ENCODE assay signal across 8 cellular contexts in the genomic region with DNA sequence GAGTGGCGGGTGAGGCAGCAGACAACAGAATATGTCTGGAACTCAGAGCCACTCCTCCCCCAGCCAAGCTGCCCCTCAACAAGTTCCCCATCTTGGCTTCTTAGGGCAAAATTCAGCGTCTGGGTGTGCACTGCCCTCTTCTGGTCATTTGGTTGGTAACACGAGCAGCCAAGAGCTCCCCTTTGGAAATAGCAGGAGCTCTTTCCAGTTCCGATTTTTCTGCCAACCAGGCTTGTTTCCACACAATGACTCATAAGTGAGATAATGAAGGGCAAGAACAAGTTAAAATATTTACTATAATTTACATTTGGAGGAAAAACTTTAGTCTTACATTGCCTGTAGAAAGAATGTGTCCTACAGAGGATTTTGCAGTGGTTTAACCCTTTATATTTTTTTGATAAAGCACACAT.
DNase-seq lines count a peak whose midpoint lies in the region; ATAC-seq and TF ChIP-seq lines count a peak whose summit lies in the region.

No MANE protein-coding gene starts in this region.

- POLR2A ChIA-PET in HEK293T (lab: Yijun Ruan, JAX), result interaction anchor here (1.1 kb wide), 1 partner anchor 139 kb away, joined by 7 read pairs; no protein-coding TSS in a partner anchor

- WGBS in transverse colon (ENCODE audit: low coverage in 1 of 2), 2 donors, result 0 to 10% methylated on average over 2 to 4 of the region's 4 CpGs

- intact Hi-C loops in transverse colon (cut with DNase I; ENCODE audit: low total_unique reads), result loop anchor here (5.0 kb wide), 1 partner anchor 140 kb away; no protein-coding TSS in a partner anchor

- no peaks in the 10 kb centered on the region for H3K79me2 ChIP-seq in DOHH2 (ENCODE audit: control insufficient read depth, low read length)

- H3K27me3 ChIP-seq in DOHH2 (ENCODE audit: control insufficient read depth, low read length) (peaks cover 10% of the 10 kb centered on the region), transverse colon (no peaks in the 10 kb centered on the region)

- H3K9me2 ChIP-seq in DOHH2 (replicated peaks; ENCODE audit: control insufficient read depth, low read length), result no peaks in the 10 kb centered on the region

- H3K27ac ChIP-seq in DOHH2 (ENCODE audit: low read depth, low read length) (no peak overlapping the region), VCaP (no peak overlapping the region), transverse colon (no peak overlapping the region)

- TF ChIP-seq POLR2A in transverse colon (IDR thresholded peaks at IDR 0.05), result no peak

- peak; percentile 70 for DNase-seq in HEK293T (ENCODE audit: extremely low spot score)
- DNase-seq in NCI-H2171 (lab: John Stamatoyannopoulos, UW), result peak; percentile 70
- DNase-seq in mucosa of gallbladder (ENCODE audit: low spot score), result peak; percentile 78
- peak; percentile 49 for DNase-seq in transverse colon

- H3K36me3 ChIP-seq in DOHH2 (ENCODE audit: control insufficient read depth, low read length) (no peaks in the 10 kb centered on the region), transverse colon (no peaks in the 10 kb centered on the region)

- CTCF ChIA-PET in HEK293T (lab: Yijun Ruan, JAX), result interaction anchor here (0.6 to 3.4 kb wide), 30 partner anchors 8 to 359 kb away, joined by 3 to 137 read pairs (median 4); no protein-coding TSS in a partner anchor

- in situ Hi-C loops in transverse colon (cut with MboI; ENCODE audit: low pct_ligation_motif_present in 1 of 4, low pct_unique_long_range_greater_than_20kb in 1 of 4, low sequenced_read_pairs in 3 of 4), result loop anchor here (5.0 to 25.0 kb wide), 5 partner anchors 138 to 320 kb away; no protein-coding TSS in a partner anchor

- no peaks in the 10 kb centered on the region for H3K9me3 ChIP-seq in DOHH2 (ENCODE audit: control insufficient read depth, insufficient read depth, low read length)
- no peaks in the 10 kb centered on the region for H3K9me3 ChIP-seq in transverse colon

- TF ChIP-seq EP300 in transverse colon (IDR thresholded peaks at IDR 0.05; ENCODE audit: low read depth), result no peak

- no peak overlapping the region for H3K4me2 ChIP-seq in DOHH2 (ENCODE audit: low read length)

- ATAC-seq in esophagus mucosa (peak; percentile 44), GM18519 (IDR thresholded peaks at IDR 0.05; ENCODE audit: low FRiP score, unreplicated experiment) (no peak)

- H4K20me1 ChIP-seq in DOHH2 (ENCODE audit: control insufficient read depth, insufficient read depth, low read depth, low read length), result no peaks in the 10 kb centered on the region

- TF ChIP-seq CTCF in DOHH2 (IDR thresholded peaks at IDR 0.05; ENCODE audit: low read depth, low read length, poor library complexity, severe bottlenecking), result peak; percentile 93
- TF ChIP-seq CTCF in VCaP (conservative IDR thresholded peaks at IDR 0.05), result peak; percentile 91
- TF ChIP-seq CTCF in transverse colon (IDR thresholded peaks at IDR 0.05), result peak; percentile 66 to 81 (median 69)

- H3K4me1 ChIP-seq in DOHH2 (ENCODE audit: control insufficient read depth, low read length), result no peaks in the 10 kb centered on the region
- no peaks in the 10 kb centered on the region for H3K4me1 ChIP-seq in transverse colon

- no peaks in the 10 kb centered on the region for H3F3A ChIP-seq in DOHH2 (ENCODE audit: control insufficient read depth, insufficient read depth)

- H3K4me3 ChIP-seq in DOHH2 (ENCODE audit: low read length) (no peak overlapping the region), transverse colon (no peak overlapping the region)

TF ChIP-seq in HEK293T, 16 proteins besides CTCF, POLR2A, EP300 and RAD21:
- TF ChIP-seq NFRKB (IDR thresholded peaks at IDR 0.05) (no peak), HDGF (IDR thresholded peaks at IDR 0.05; ENCODE audit: borderline replicate concordance) (no peak), LEF1 (IDR thresholded peaks at IDR 0.05; ENCODE audit: borderline replicate concordance) (no peak), BHLHE40 (IDR thresholded peaks at IDR 0.05; ENCODE audit: borderline replicate concordance) (no peak)
TF ChIP-seq in HEK293T: peak in this region for 0.
